Comparison of ENCODE assay signal across 17 cellular contexts in genomic region chr18:44117821-44118220, GRCh38.
DNase-seq lines count a peak whose midpoint lies in the region; ATAC-seq and TF ChIP-seq lines count a peak whose summit lies in the region.
"Had no signal": no experiment of that assay in that cellular context is flagged by ENCODE, and none has a peak within 500 bp of the region (broad histone marks: within the 10 kb centered on the region; RNA-seq: fewer than 3 reads in every experiment).

No MANE protein-coding gene starts in this region.

- intact Hi-C loops in mammary epithelial cell (cut with micrococcal nuclease): no loop called here
- intact Hi-C loops in breast epithelium (cut with DNase I; ENCODE audit: low total_unique reads): no loop called here

- no peak for TF ChIP-seq POLR2A in breast epithelium (IDR thresholded peaks at IDR 0.05)

- H3K4me3 ChIP-seq in mammary epithelial cell (replicated peaks in 1 of 3; ENCODE audit: insufficient read depth in 1 of 3, low read depth in 2 of 3, low read length in 3 of 3) (no peak overlapping the region), breast epithelium (no peak overlapping the region), kidney epithelial cell (ENCODE audit: low read depth, low read length) (no peak overlapping the region)
- H3K4me3 ChIP-seq: GM23248 had no signal

- H3K9me3 ChIP-seq in mammary epithelial cell (replicated peaks; ENCODE audit: insufficient read depth, low read length): no peaks in the 10 kb centered on the region
- no peaks in the 10 kb centered on the region for H3K9me3 ChIP-seq in breast epithelium

- no peaks in the 10 kb centered on the region for H3K27me3 ChIP-seq in mammary epithelial cell (ENCODE audit: insufficient read depth, low read length)
- no peaks in the 10 kb centered on the region for H3K27me3 ChIP-seq in breast epithelium
- no peaks in the 10 kb centered on the region for H3K27me3 ChIP-seq in kidney epithelial cell (ENCODE audit: control insufficient read depth, insufficient read depth, low read length)

- ATAC-seq in GM21529 (IDR thresholded peaks at IDR 0.05; ENCODE audit: unreplicated experiment) (no peak), HG02885 (IDR thresholded peaks at IDR 0.05; ENCODE audit: poor library complexity, unreplicated experiment) (no peak)
- ATAC-seq: HCT116 had no signal

- H3K4me2 ChIP-seq in mammary epithelial cell (ENCODE audit: insufficient read depth, low read depth, low read length): no peak overlapping the region

- in situ Hi-C loops in mammary epithelial cell (cut with MboI; ENCODE audit: low sequenced_read_pairs in 2 of 2): loop anchor here (25.0 kb wide), 1 partner anchor 1094 kb away; no protein-coding TSS in a partner anchor

- no peaks in the 10 kb centered on the region for H3K36me3 ChIP-seq in mammary epithelial cell (ENCODE audit: insufficient read depth, low read length)
- H3K36me3 ChIP-seq in breast epithelium: no peaks in the 10 kb centered on the region
- no peaks in the 10 kb centered on the region for H3K36me3 ChIP-seq in kidney epithelial cell (ENCODE audit: control insufficient read depth, insufficient read depth, low read length)

- CTCF ChIA-PET in mammary epithelial cell (lab: Charles Lee; ENCODE audit: low non-redundant PET): no interaction called here

- no TSS peak for BruUV-seq in mammary epithelial cell (replicated peaks; lab: Mats Ljungman, UMichigan)

- no peaks in the 10 kb centered on the region for H3K79me2 ChIP-seq in mammary epithelial cell (ENCODE audit: insufficient read depth, low read length)

- H3K4me1 ChIP-seq in mammary epithelial cell (ENCODE audit: insufficient read depth, low read length): no peaks in the 10 kb centered on the region
- H3K4me1 ChIP-seq in breast epithelium: no peaks in the 10 kb centered on the region

- H4K20me1 ChIP-seq in mammary epithelial cell (ENCODE audit: insufficient read depth, low read length): no peaks in the 10 kb centered on the region

- peak; percentile 3 for DNase-seq in mammary epithelial cell
- DNase-seq in breast epithelium (ENCODE audit: low spot score in 2 of 2): no peak
- peak; percentile 5 for DNase-seq in kidney epithelial cell (ENCODE audit: low read depth)
- peak; percentile 58 for DNase-seq in renal cortical epithelial cell (ENCODE audit: low read depth)
- DNase-seq: C1 segment of cervical spinal cord; Calu3; CD4-positive, alpha-beta memory T cell; COR-L47; DMS53; DMS79 treated with DMSO at 0.1 percent for 48 hours; GF-D8; GM23248; H7 had no signal

- H2AFZ ChIP-seq in mammary epithelial cell (ENCODE audit: low read depth, low read length): no peak overlapping the region
- H2AFZ ChIP-seq: GM23248 had no signal

- no peak for TF ChIP-seq CTCF in mammary epithelial cell (conservative IDR thresholded peaks at IDR 0.05 in 1 of 2, IDR thresholded peaks at IDR 0.05 in 1 of 2; ENCODE audit: extremely low read depth in 1 of 2, insufficient read depth in 1 of 2, low read depth in 1 of 2, low read length in 2 of 2)
- TF ChIP-seq CTCF in breast epithelium (IDR thresholded peaks at IDR 0.05): no peak
- TF ChIP-seq CTCF in kidney epithelial cell (IDR thresholded peaks at IDR 0.05; ENCODE audit: insufficient read depth, low read length, poor library complexity, severe bottlenecking): no peak

- no peak overlapping the region for H3K9ac ChIP-seq in mammary epithelial cell (ENCODE audit: insufficient read depth, low read length)
- H3K9ac ChIP-seq: GM23248 had no signal

- dilution Hi-C loops in mammary epithelial cell (cut with HindIII; ENCODE audit: low sequenced_read_pairs): no loop called here

- H3K27ac ChIP-seq in mammary epithelial cell (ENCODE audit: insufficient read depth, low read depth, low read length) (no peak overlapping the region), breast epithelium (no peak overlapping the region)
- H3K27ac ChIP-seq: 22Rv1, GM23248 had no signal

Comparison
In these comparisons a context has a peak if more than half of its experiments do, and no peak if none do; other contexts are left out.
1. DNase-seq: peak in mammary epithelial cell (single experiment), kidney epithelial cell (single experiment) and renal cortical epithelial cell (single experiment); none in breast epithelium (0 of 2).